21 cellular contexts compared by ENCODE assay signal in genomic region chr14:50615566-50615965, GRCh38. TPM values are rescaled to one million over a fixed set of nuclear protein-coding genes. Genes with fewer than 3 reads are reported as not detected.
DNase-seq lines count a peak whose midpoint lies in the region; FAIRE-seq and TF ChIP-seq lines count a peak whose summit lies in the region.
"Had no signal": no experiment of that assay in that cellular context is flagged by ENCODE, and none has a peak within 500 bp of the region (broad histone marks: within the 10 kb centered on the region; RNA-seq: fewer than 3 reads in every experiment).

No MANE protein-coding gene starts in this region.

- intact Hi-C loops in A673 (cut with micrococcal nuclease; ENCODE audit: unreplicated experiment), result loop anchor here (5.0 kb wide), 2 partner anchors 97 to 157 kb away; no protein-coding TSS in a partner anchor
- intact Hi-C loops in Caco-2 (cut with micrococcal nuclease; ENCODE audit: unreplicated experiment), result no loop called here

- POLR2A ChIA-PET in A673 (lab: Charles Lee; ENCODE audit: low non-redundant PET) (no interaction called here), Caco-2 (lab: Charles Lee) (no interaction called here)

- H3K27ac Mint-ChIP-seq in neural crest cell (ENCODE audit: unreplicated experiment) (peak overlapping the region; percentile 80), Caco-2 (ENCODE audit: unreplicated experiment) (no peak overlapping the region)
- H3K27ac Mint-ChIP-seq: GM23338 had no signal

- H3K4me3 Mint-ChIP-seq in neural crest cell (no peak overlapping the region), Caco-2 (ENCODE audit: unreplicated experiment) (no peak overlapping the region)
- H3K4me3 Mint-ChIP-seq: GM23338 had no signal

- H3K9me3 ChIP-seq in A673 (ENCODE audit: low read depth, low read length, poor library complexity, severe bottlenecking) (no peaks in the 10 kb centered on the region), Caco-2 (no peaks in the 10 kb centered on the region)
- H3K9me3 ChIP-seq: BLaER1 treated with 17β-estradiol and CSF1 and Interleukin-3, amounts not matched to agents 10 nM and 100 nM; Peyer's patch had no signal

- no peak overlapping the region for H3K4me3 ChIP-seq in A673 (ENCODE audit: low read depth, low read length, poor library complexity, severe bottlenecking)
- no peak overlapping the region for H3K4me3 ChIP-seq in Caco-2 (ENCODE audit: low read depth, low read length)
- H3K4me3 ChIP-seq: BLaER1 treated with 17β-estradiol and CSF1 and Interleukin-3, amounts not matched to agents 10 nM and 100 nM; GM23338; Peyer's patch had no signal

- no peak for TF ChIP-seq CTCF in A673 (conservative IDR thresholded peaks at IDR 0.05; ENCODE audit: low read depth, low read length)
- TF ChIP-seq CTCF in neural crest cell (conservative IDR thresholded peaks at IDR 0.05), result no peak
- no peak for TF ChIP-seq CTCF in Caco-2 (IDR thresholded peaks at IDR 0.05; ENCODE audit: insufficient read depth in 1 of 2, low read depth in 1 of 2, low read length in 1 of 2, severe bottlenecking in 1 of 2, unreplicated experiment in 1 of 2)
- no peak for TF ChIP-seq CTCF in D721Med (IDR thresholded peaks at IDR 0.05; ENCODE audit: insufficient read depth, missing control alignments)

- H3K9me3 Mint-ChIP-seq in neural crest cell (no peaks in the 10 kb centered on the region), Caco-2 (ENCODE audit: unreplicated experiment) (no peaks in the 10 kb centered on the region)
- H3K9me3 Mint-ChIP-seq: GM23338 had no signal

- BruUV-seq in A673 (replicated peaks; lab: Mats Ljungman, UMichigan) (no TSS peak), Caco-2 (replicated peaks; lab: Mats Ljungman, UMichigan) (no TSS peak)

- H3K27me3 Mint-ChIP-seq in neural crest cell (ENCODE audit: low read depth), result no peaks in the 10 kb centered on the region
- peaks cover 5% of the 10 kb centered on the region for H3K27me3 Mint-ChIP-seq in Caco-2 (ENCODE audit: insufficient read depth, unreplicated experiment)

- FAIRE-seq in D721Med (lab: Jason Lieb, UNC), result no peak
- FAIRE-seq: GM12892 had no signal

- H3K27ac ChIP-seq in A673 (ENCODE audit: low read depth, low read length, poor library complexity, severe bottlenecking), result no peak overlapping the region
- H3K27ac ChIP-seq: BLaER1 treated with 17β-estradiol and CSF1 and Interleukin-3, amounts not matched to agents 10 nM and 100 nM; KMS-11; Peyer's patch had no signal

- H3K36me3 Mint-ChIP-seq in neural crest cell (ENCODE audit: low read depth) (peaks cover 4% of the 10 kb centered on the region), Caco-2 (ENCODE audit: insufficient read depth, unreplicated experiment) (no peaks in the 10 kb centered on the region)

- H3K4me1 ChIP-seq in A673 (ENCODE audit: insufficient read depth, low read length, poor library complexity, severe bottlenecking), result peaks cover 14% of the 10 kb centered on the region
- H3K4me1 ChIP-seq in Caco-2, result no peaks in the 10 kb centered on the region
- H3K4me1 ChIP-seq: Peyer's patch had no signal

- CTCF ChIA-PET in A673 (lab: Charles Lee) (interaction anchor here (0.5 to 0.9 kb wide), 2 partner anchors 99 to 245 kb away, joined by 4 read pairs; no protein-coding TSS in a partner anchor), Caco-2 (lab: Charles Lee) (no interaction called here)

- DNase-seq in A673 (ENCODE audit: low spot score) (peak; percentile 48), amygdala (lab: John Stamatoyannopoulos, UW) (peak in 30 of 56 donors; percentile 3 to 73 (median 35)), globus pallidus (ENCODE audit: low spot score) (peak; percentile 92), neural crest cell (ENCODE audit: low read depth, low spot score) (no peak), Caco-2 (no peak), D721Med (ENCODE audit: insufficient read length, low spot score) (no peak), NCI-H82 treated with DMSO at 0.1 percent for 48 hours (lab: John Stamatoyannopoulos, UW; ENCODE audit: unreplicated experiment) (no peak), NCI-H1930 (lab: John Stamatoyannopoulos, UW) (no peak)
- DNase-seq: 8988T, GF-D8, NCI-H1092, NCI-H146, NCI-H2081 treated with DMSO at 0.1 percent for 48 hours, NCI-H2227 treated with DMSO at 0.1 percent for 48 hours, NCI-H524, Peyer's patch, SHP77 had no signal

- H3K36me3 ChIP-seq in A673 (ENCODE audit: insufficient read depth, low read length, poor library complexity, severe bottlenecking) (no peaks in the 10 kb centered on the region), Caco-2 (ENCODE audit: control insufficient read depth, insufficient read depth, low read length) (no peaks in the 10 kb centered on the region)
- H3K36me3 ChIP-seq: BLaER1 treated with 17β-estradiol and CSF1 and Interleukin-3, amounts not matched to agents 10 nM and 100 nM had no signal

- no peaks in the 10 kb centered on the region for H3K27me3 ChIP-seq in A673 (replicated peaks; ENCODE audit: insufficient read depth, low read depth, low read length, poor library complexity)
- no peaks in the 10 kb centered on the region for H3K27me3 ChIP-seq in Caco-2 (replicated peaks; ENCODE audit: control insufficient read depth, insufficient read depth, low read length)
- H3K27me3 ChIP-seq: BLaER1 treated with 17β-estradiol and CSF1 and Interleukin-3, amounts not matched to agents 10 nM and 100 nM; Peyer's patch had no signal

- H3K4me1 Mint-ChIP-seq in neural crest cell, result peaks cover 10% of the 10 kb centered on the region
- H3K4me1 Mint-ChIP-seq in Caco-2 (ENCODE audit: low read depth, unreplicated experiment), result peaks cover 6% of the 10 kb centered on the region
- H3K4me1 Mint-ChIP-seq: GM23338 had no signal

RNA-seq across cellular contexts. Expression of gene SAV1, which starts 52.5 kb away (rescaled TPM):
- total RNA-seq in A673 (2021), result 35.2 and 36.5 TPM in 2 replicates
- total RNA-seq in neural crest cell, result 23.5 and 23.8 TPM in 2 replicates
- total RNA-seq in Caco-2 (2022), result 28.0 and 28.3 TPM in 2 replicates

RNA-seq across cellular contexts. Expression of gene ATL1, which starts 55.6 kb away (rescaled TPM):
- total RNA-seq in A673 (2021), result 9.8 and 11.4 TPM in 2 replicates
- 15.9 and 17.4 TPM in 2 replicates for total RNA-seq in neural crest cell
- total RNA-seq in Caco-2 (2022), result 1.1 and 1.2 TPM in 2 replicates

Comparison
In these comparisons a context has a peak if more than half of its experiments do, and no peak if none do; other contexts are left out.
1. DNase-seq: peak in A673 (single experiment), amygdala (30 of 56) and globus pallidus (single experiment); none in neural crest cell (single experiment), Caco-2 (0 of 2), D721Med (single experiment), NCI-H82 treated with DMSO at 0.1 percent for 48 hours (single experiment) and NCI-H1930 (0 of 2).